1 cellular context compared by ENCODE assay signal in genomic region chr10:26733750-26734568, GRCh38.
TF ChIP-seq lines count a peak whose summit lies in the region.

No MANE protein-coding gene starts in this region.

TF ChIP-seq in HepG2, 621 proteins besides CTCF, POLR2A, EP300 and RAD21 (continued from another document and continues in another):
- no peak for TF ChIP-seq ZNF800 (CRISPR knock-in tag; IDR thresholded peaks at IDR 0.05)
- no peak for TF ChIP-seq NCOA5 (CRISPR knock-in tag; IDR thresholded peaks at IDR 0.05)
- no peak for TF ChIP-seq ZNF180 (CRISPR knock-in tag; IDR thresholded peaks at IDR 0.05; ENCODE audit: borderline replicate concordance, low read depth)
- TF ChIP-seq, protein P1, sequence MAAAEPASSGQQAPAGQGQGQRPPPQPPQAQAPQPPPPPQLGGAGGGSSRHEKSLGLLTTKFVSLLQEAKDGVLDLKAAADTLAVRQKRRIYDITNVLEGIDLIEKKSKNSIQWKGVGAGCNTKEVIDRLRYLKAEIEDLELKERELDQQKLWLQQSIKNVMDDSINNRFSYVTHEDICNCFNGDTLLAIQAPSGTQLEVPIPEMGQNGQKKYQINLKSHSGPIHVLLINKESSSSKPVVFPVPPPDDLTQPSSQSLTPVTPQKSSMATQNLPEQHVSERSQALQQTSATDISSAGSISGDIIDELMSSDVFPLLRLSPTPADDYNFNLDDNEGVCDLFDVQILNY (CRISPR knock-in tag; conservative IDR thresholded peaks at IDR 0.05): no peak
- no peak for TF ChIP-seq ZNF550 (CRISPR knock-in tag; IDR thresholded peaks at IDR 0.05; ENCODE audit: borderline replicate concordance)
- TF ChIP-seq SOX6 (IDR thresholded peaks at IDR 0.05): no peak
- TF ChIP-seq SOX6 (CRISPR knock-in tag; IDR thresholded peaks at IDR 0.05): peak; percentile 94
- no peak for TF ChIP-seq ZNF282 (IDR thresholded peaks at IDR 0.05; ENCODE audit: partially characterized antibody)
- TF ChIP-seq AGO1 (IDR thresholded peaks at IDR 0.05; ENCODE audit: low read depth, low read length, poor library complexity, severe bottlenecking): no peak
- TF ChIP-seq MBD4 (IDR thresholded peaks at IDR 0.05; ENCODE audit: borderline replicate concordance, low read length): no peak
- peak; percentile 83; the same call in 1 of the 2 replicates for TF ChIP-seq CBX5 (CRISPR knock-in tag; IDR thresholded peaks at IDR 0.05; ENCODE audit: borderline replicate concordance)
- no peak for TF ChIP-seq ZBTB2 (CRISPR knock-in tag; IDR thresholded peaks at IDR 0.05; ENCODE audit: low read depth)
- TF ChIP-seq THRA (CRISPR knock-in tag; IDR thresholded peaks at IDR 0.05; ENCODE audit: borderline replicate concordance): peak; percentile 76
- TF ChIP-seq RFX3 (CRISPR knock-in tag; IDR thresholded peaks at IDR 0.05): no peak
- no peak for TF ChIP-seq XBP1 (CRISPR knock-in tag; IDR thresholded peaks at IDR 0.05)
- TF ChIP-seq ZNF704 (CRISPR knock-in tag; IDR thresholded peaks at IDR 0.05; ENCODE audit: borderline replicate concordance): no peak
- peak; percentile 37; the same call in 1 of the 2 replicates for TF ChIP-seq TFDP1 (CRISPR knock-in tag; IDR thresholded peaks at IDR 0.05; ENCODE audit: borderline replicate concordance)
- no peak for TF ChIP-seq ZNF720 (CRISPR knock-in tag; IDR thresholded peaks at IDR 0.05)
- peak; percentile 25; the same call in 1 of the 2 replicates for TF ChIP-seq ZSCAN5A (CRISPR knock-in tag; IDR thresholded peaks at IDR 0.05; ENCODE audit: borderline replicate concordance)
- no peak for TF ChIP-seq ZIK1 (CRISPR knock-in tag; IDR thresholded peaks at IDR 0.05; ENCODE audit: borderline replicate concordance, low read depth)
- peak; percentile 40 for TF ChIP-seq CEBPG (CRISPR knock-in tag; IDR thresholded peaks at IDR 0.05)
- no peak for TF ChIP-seq SUZ12 (IDR thresholded peaks at IDR 0.05; ENCODE audit: low read depth, low read length)
- peak; percentile 86 for TF ChIP-seq RXRB (CRISPR knock-in tag; IDR thresholded peaks at IDR 0.05; ENCODE audit: borderline replicate concordance)
- no peak for TF ChIP-seq WIZ (CRISPR knock-in tag; IDR thresholded peaks at IDR 0.05)
- TF ChIP-seq, protein P2, sequence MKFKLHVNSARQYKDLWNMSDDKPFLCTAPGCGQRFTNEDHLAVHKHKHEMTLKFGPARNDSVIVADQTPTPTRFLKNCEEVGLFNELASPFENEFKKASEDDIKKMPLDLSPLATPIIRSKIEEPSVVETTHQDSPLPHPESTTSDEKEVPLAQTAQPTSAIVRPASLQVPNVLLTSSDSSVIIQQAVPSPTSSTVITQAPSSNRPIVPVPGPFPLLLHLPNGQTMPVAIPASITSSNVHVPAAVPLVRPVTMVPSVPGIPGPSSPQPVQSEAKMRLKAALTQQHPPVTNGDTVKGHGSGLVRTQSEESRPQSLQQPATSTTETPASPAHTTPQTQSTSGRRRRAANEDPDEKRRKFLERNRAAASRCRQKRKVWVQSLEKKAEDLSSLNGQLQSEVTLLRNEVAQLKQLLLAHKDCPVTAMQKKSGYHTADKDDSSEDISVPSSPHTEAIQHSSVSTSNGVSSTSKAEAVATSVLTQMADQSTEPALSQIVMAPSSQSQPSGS (CRISPR knock-in tag; IDR thresholded peaks at IDR 0.05): peak; percentile 76; the same call in 1 of the 2 replicates
- TF ChIP-seq SMARCC2 (IDR thresholded peaks at IDR 0.05): no peak
- TF ChIP-seq, protein P3, sequence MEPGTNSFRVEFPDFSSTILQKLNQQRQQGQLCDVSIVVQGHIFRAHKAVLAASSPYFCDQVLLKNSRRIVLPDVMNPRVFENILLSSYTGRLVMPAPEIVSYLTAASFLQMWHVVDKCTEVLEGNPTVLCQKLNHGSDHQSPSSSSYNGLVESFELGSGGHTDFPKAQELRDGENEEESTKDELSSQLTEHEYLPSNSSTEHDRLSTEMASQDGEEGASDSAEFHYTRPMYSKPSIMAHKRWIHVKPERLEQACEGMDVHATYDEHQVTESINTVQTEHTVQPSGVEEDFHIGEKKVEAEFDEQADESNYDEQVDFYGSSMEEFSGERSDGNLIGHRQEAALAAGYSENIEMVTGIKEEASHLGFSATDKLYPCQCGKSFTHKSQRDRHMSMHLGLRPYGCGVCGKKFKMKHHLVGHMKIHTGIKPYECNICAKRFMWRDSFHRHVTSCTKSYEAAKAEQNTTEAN (CRISPR knock-in tag; conservative IDR thresholded peaks at IDR 0.05): no peak; the same call in 1 of the 2 replicates
- no peak for TF ChIP-seq BCL3 (CRISPR knock-in tag; IDR thresholded peaks at IDR 0.05)
- TF ChIP-seq IRX3 (CRISPR knock-in tag; IDR thresholded peaks at IDR 0.05; ENCODE audit: borderline replicate concordance, low read depth): no peak
- no peak for TF ChIP-seq ONECUT2 (CRISPR knock-in tag; IDR thresholded peaks at IDR 0.05)
- TF ChIP-seq ETS1 (CRISPR knock-in tag; IDR thresholded peaks at IDR 0.05): no peak
- no peak for TF ChIP-seq ISX (CRISPR knock-in tag; conservative IDR thresholded peaks at IDR 0.05)
- peak; percentile 93 for TF ChIP-seq HDAC2 (CRISPR knock-in tag; IDR thresholded peaks at IDR 0.05)
- TF ChIP-seq BATF2 (CRISPR knock-in tag; IDR thresholded peaks at IDR 0.05): no peak
- no peak for TF ChIP-seq ZNF276 (CRISPR knock-in tag; IDR thresholded peaks at IDR 0.05; ENCODE audit: low read depth)
- TF ChIP-seq ZNF777 (CRISPR knock-in tag; IDR thresholded peaks at IDR 0.05): no peak
- no peak for TF ChIP-seq ZKSCAN5 (CRISPR knock-in tag; IDR thresholded peaks at IDR 0.05)
